8 cellular contexts compared by ENCODE assay signal in genomic region chr5:148179234-148179824, GRCh38. TPM values are rescaled to one million over a fixed set of nuclear protein-coding genes. Genes with fewer than 3 reads are reported as not detected.
DNase-seq lines count a peak whose midpoint lies in the region; ATAC-seq, FAIRE-seq and TF ChIP-seq lines count a peak whose summit lies in the region.

No MANE protein-coding gene starts in this region.

- peaks cover 5 to 16% (median 12%) of the 10 kb centered on the region in 3 donors for H3K27me3 Mint-ChIP-seq in naive B cell

- DNase-seq in COLO829 (ENCODE audit: low spot score) = peak; percentile 2
- peak; percentile 38 for DNase-seq in KBM-7
- peak; percentile 29 for DNase-seq in RCC 7860 (ENCODE audit: low spot score)
- peak; percentile 76 for DNase-seq in epithelial cell of esophagus (ENCODE audit: low read depth)
- DNase-seq in naive B cell = peak; percentile 10
- DNase-seq in COLO668 (lab: John Stamatoyannopoulos, UW; ENCODE audit: unreplicated experiment) = no peak
- DNase-seq in effector CD4-positive, alpha-beta T cell = no peak

- no peak overlapping the region for H3K4me3 Mint-ChIP-seq in naive B cell

- no peaks in the 10 kb centered on the region for H3K4me1 Mint-ChIP-seq in naive B cell

- H3K9me3 Mint-ChIP-seq in naive B cell = no peaks in the 10 kb centered on the region

- H3K36me3 Mint-ChIP-seq in naive B cell = no peaks in the 10 kb centered on the region

- H3K27ac Mint-ChIP-seq in naive B cell = no peak overlapping the region

- peak; percentile 77 for TF ChIP-seq CTCF in epithelial cell of esophagus (IDR thresholded peaks at IDR 0.05; ENCODE audit: insufficient read depth, low read depth, low read length, missing control alignments)

- ATAC-seq in GM19372 (IDR thresholded peaks at IDR 0.05; ENCODE audit: low read depth, unreplicated experiment) (peak; percentile 70), naive B cell (ENCODE audit: low read depth in 2 of 2) (no peak)

- in situ Hi-C loops in KBM-7 (cut with MboI; ENCODE audit: low pct_unique_long_range_greater_than_20kb, low sequenced_read_pairs) = no loop called here

- H3K4me3 ChIP-seq in epithelial cell of esophagus (ENCODE audit: low read length) = no peak overlapping the region

- peak; percentile 74 for FAIRE-seq in RCC 7860 (lab: Jason Lieb, UNC)

RNA-seq across cellular contexts. Expression of gene SPINK14, which starts 11.0 kb away (rescaled TPM):
- polyA plus RNA-seq in naive B cell (ENCODE audit: low read depth in 6 of 6) = not detected

RNA-seq across cellular contexts. Expression of gene SPINK6, which starts 23.5 kb away (rescaled TPM):
- not detected for polyA plus RNA-seq in naive B cell (ENCODE audit: low read depth in 6 of 6)

RNA-seq across cellular contexts. Expression of gene MARCOL, which starts 59.0 kb away (rescaled TPM):
- not detected for polyA plus RNA-seq in naive B cell (ENCODE audit: low read depth in 6 of 6)

Comparison
In these comparisons a context has a peak if more than half of its experiments do, and no peak if none do; other contexts are left out.
1. DNase-seq: peak in COLO829 (single experiment), KBM-7 (single experiment), RCC 7860 (single experiment), epithelial cell of esophagus (single experiment) and naive B cell (single experiment); none in COLO668 (single experiment) and effector CD4-positive, alpha-beta T cell (single experiment).